In genomic region chr9:19595003-19595402, GRCh38 we compare ENCODE assay signal across 26 cellular contexts.
"Had no signal": no experiment of that assay in that cellular context is flagged by ENCODE, and none has a peak within 500 bp of the region (broad histone marks: within the 10 kb centered on the region; RNA-seq: fewer than 3 reads in every experiment).

No MANE protein-coding gene starts in this region.

- H3K4me3 ChIP-seq: body of pancreas, coronary artery had no signal

- H3K27ac ChIP-seq: body of pancreas, coronary artery, epithelial cell of prostate, WERI-Rb-1 had no signal

- DNase-seq: activated B cell treated with CpG ODN at 0.5 μM for 24 hours; activated CD4-positive, alpha-beta T cell treated with anti-CD3 and anti-CD28 coated beads for 48 hours; activated CD4-positive, alpha-beta T cell treated with anti-CD3 and anti-CD28 coated beads, Interleukin-2, amount 50 U/mL, for 1 hour; activated CD4-positive, alpha-beta T cell treated with anti-CD3 and anti-CD28 coated beads, Interleukin-2, amount 50 U/mL, for 48 hours; activated CD8-positive, alpha-beta memory T cell treated with anti-CD3 and anti-CD28 coated beads for 24 hours; activated CD8-positive, alpha-beta T cell treated with anti-CD3 and anti-CD28 coated beads for 36 hours; activated effector memory CD4-positive, alpha-beta T cell treated with Interleukin-2 at 50 U/mL for 16 hours; activated gamma-delta T cell treated with Interleukin-2 at 50 U/mL for 16 hours; activated naive CD4-positive, alpha-beta T cell treated with anti-CD3 and anti-CD28 coated beads, Interleukin-2, amount 50 U/mL, for 16 hours; activated naive CD4-positive, alpha-beta T cell treated with Interleukin-2 at 50 U/mL for 16 hours; activated T-cell treated with anti-CD3 and anti-CD28 coated beads, Interleukin-2, amount 50 U/mL, for 4 hours; amniotic stem cell; aorta; body of pancreas; central memory CD4-positive, alpha-beta T cell; cerebellar nuclear complex; effector CD4-positive, alpha-beta T cell; effector memory CD8-positive, alpha-beta T cell; foreskin fibroblast; head of caudate nucleus; T-helper 1 cell; T-helper 17 cell; T1000; WERI-Rb-1 had no signal

- H3K4me1 ChIP-seq: body of pancreas had no signal

- H3K36me3 ChIP-seq: WERI-Rb-1 had no signal

- H3K9me3 ChIP-seq: body of pancreas had no signal
